Comparison of ENCODE assay signal across 8 cellular contexts in genomic region chr1:151539321-151540020, GRCh38. TPM values are rescaled to one million over a fixed set of nuclear protein-coding genes. Genes with fewer than 3 reads are reported as not detected.
DNase-seq lines count a peak whose midpoint lies in the region; ATAC-seq, FAIRE-seq and TF ChIP-seq lines count a peak whose summit lies in the region.

No MANE protein-coding gene starts in this region.

- H3K79me2 ChIP-seq in HepG2 (ENCODE audit: insufficient read depth, low read length): peaks cover 13% of the 10 kb centered on the region

- peak overlapping the region; percentile 50 for H2AFZ ChIP-seq in HepG2 (ENCODE audit: low read length)

- peak overlapping the region; percentile 49 for H3K4me3 ChIP-seq in GM12864 (ENCODE audit: low read depth, low read length)
- H3K4me3 ChIP-seq in dorsolateral prefrontal cortex: peak overlapping the region; percentile 58 to 94 (median 80)
- peak overlapping the region; percentile 70 to 82 (median 73); a peak in 5 of 6 replicates for H3K4me3 ChIP-seq in HepG2 (replicated peaks in 1 of 3; ENCODE audit: insufficient read depth in 1 of 3, low read depth in 2 of 3, low read length in 3 of 3)

- peak overlapping the region; percentile 48; the same call in 1 of the 2 replicates for H3K9ac ChIP-seq in HepG2 (ENCODE audit: insufficient read depth, low read depth, low read length)

- ATAC-seq in HG02840 (IDR thresholded peaks at IDR 0.05; ENCODE audit: low FRiP score, unreplicated experiment) (peak; percentile 28), HepG2 (peak; percentile 60)

- H4K20me1 ChIP-seq in HepG2 (ENCODE audit: insufficient read depth, low read length): no peaks in the 10 kb centered on the region

- no peak for TF ChIP-seq POLR2A in HepG2 (IDR thresholded peaks at IDR 0.05; ENCODE audit: insufficient read depth in 1 of 2, low read depth in 2 of 2, low read length in 2 of 2)

- H3K4me1 Mint-ChIP-seq in stimulated activated naive CD8-positive, alpha-beta T cell treated with anti-CD3 and anti-CD28 coated beads, Interleukin-15, Interleukin-2, amounts not matched to agents 100 ng/mL and 50 ng/mL, for 24 hours (ENCODE audit: low read depth): peaks cover 19% of the 10 kb centered on the region

- H3K4me2 ChIP-seq in HepG2 (ENCODE audit: low read depth, low read length): peak overlapping the region; percentile 97

- no TSS peak for BruUV-seq in HepG2 (replicated peaks; lab: Mats Ljungman, UMichigan)

- no peaks in the 10 kb centered on the region for H3K36me3 ChIP-seq in HepG2 (replicated peaks in 1 of 2; ENCODE audit: control insufficient read depth in 1 of 2, insufficient read depth in 2 of 2, low read length in 2 of 2)

- peaks cover 18% of the 10 kb centered on the region for H3K27me3 Mint-ChIP-seq in stimulated activated naive CD8-positive, alpha-beta T cell treated with anti-CD3 and anti-CD28 coated beads, Interleukin-15, Interleukin-2, amounts not matched to agents 100 ng/mL and 50 ng/mL, for 24 hours

- CTCF ChIA-PET in HepG2 (lab: Yijun Ruan, JAX; ENCODE audit: low intra/inter-chr PET ratio, low total read pairs): no interaction called here

- H3K27ac ChIP-seq in dorsolateral prefrontal cortex: peak overlapping the region in 35 of 59 donors; percentile 1 to 74 (median 53)
- H3K27ac ChIP-seq in HepG2 (ENCODE audit: extremely low read length, insufficient read depth, low read length): peak overlapping the region; percentile 70

- H3K27ac Mint-ChIP-seq in stimulated activated naive CD8-positive, alpha-beta T cell treated with anti-CD3 and anti-CD28 coated beads, Interleukin-15, Interleukin-2, amounts not matched to agents 100 ng/mL and 50 ng/mL, for 24 hours: no peak overlapping the region

- DNase-seq in 8988T: peak; percentile 44
- DNase-seq in GM12864 (ENCODE audit: low read depth): peak; percentile 64
- DNase-seq in NCI-H1417 (lab: John Stamatoyannopoulos, UW): peak; percentile 91 to 100 (median 95)
- peak; percentile 96 for DNase-seq in SW480 (ENCODE audit: low spot score)
- peak in 8 of 10 donors; percentile 35 to 77 (median 61) for DNase-seq in dorsolateral prefrontal cortex
- DNase-seq in HepG2 (ENCODE audit: low spot score): peak; percentile 83

- intact Hi-C loops in dorsolateral prefrontal cortex (cut with DNase I): loop anchor here in 1 of 2 donors (2.0 to 5.0 kb wide), 2 partner anchors 25 to 82 kb away; partner anchors contain the start of gene POGZ
- intact Hi-C loops in HepG2 (cut with micrococcal nuclease; ENCODE audit: unreplicated experiment): loop anchor here (10.0 kb wide), 1 partner anchor 295 kb away; the partner anchor contains the start of genes C2CD4D and RORC

- TF ChIP-seq EP300 in HepG2 (IDR thresholded peaks at IDR 0.05; ENCODE audit: low read depth in 2 of 2, low read length in 2 of 2) (no peak), HepG2 (CRISPR knock-in tag; IDR thresholded peaks at IDR 0.05; ENCODE audit: borderline replicate concordance) (no peak)

- in situ Hi-C loops in HepG2 (cut with HindIII; ENCODE audit: extremely low pct_ligation_motif_present, low pct_unique_long_range_greater_than_20kb): loop anchor here (25.0 kb wide), 1 partner anchor 198 kb away; no protein-coding TSS in a partner anchor

- 17% methylated on average over 6 of the region's 7 CpGs for WGBS in HepG2 (ENCODE audit: low lambda C conversion rate)

- H3K27me3 ChIP-seq in dorsolateral prefrontal cortex (no peaks in the 10 kb centered on the region), HepG2 (ENCODE audit: control insufficient read depth in 1 of 2, insufficient read depth in 2 of 2, low read length in 2 of 2) (no peaks in the 10 kb centered on the region; a peak in 1 of 5 replicates)

- POLR2A ChIA-PET in HepG2 (lab: Yijun Ruan, JAX): interaction anchor here (0.7 to 3.2 kb wide), 32 partner anchors 10 to 1652 kb away, joined by 3 to 41 read pairs (median 5); partner anchors contain the start of genes C2CD4D, CGN, MRPL9 and PI4KB

- H3K9me3 ChIP-seq in HepG2 (ENCODE audit: low read length): no peaks in the 10 kb centered on the region

- TF ChIP-seq CTCF in GM12864 (IDR thresholded peaks at IDR 0.05; ENCODE audit: low read depth, low read length, missing control alignments) (no peak), dorsolateral prefrontal cortex (IDR thresholded peaks at IDR 0.05 in 54 of 56, conservative IDR thresholded peaks at IDR 0.05 in 2 of 56; ENCODE audit: low read depth in 1 of 56, partially characterized antibody in 56 of 56) (no peak), HepG2 (CRISPR knock-in tag; IDR thresholded peaks at IDR 0.05) (no peak)

- H3K9me3 Mint-ChIP-seq in stimulated activated naive CD8-positive, alpha-beta T cell treated with anti-CD3 and anti-CD28 coated beads, Interleukin-15, Interleukin-2, amounts not matched to agents 100 ng/mL and 50 ng/mL, for 24 hours: no peaks in the 10 kb centered on the region

- peak overlapping the region; percentile 90 for H3K4me3 Mint-ChIP-seq in stimulated activated naive CD8-positive, alpha-beta T cell treated with anti-CD3 and anti-CD28 coated beads, Interleukin-15, Interleukin-2, amounts not matched to agents 100 ng/mL and 50 ng/mL, for 24 hours

- H3K36me3 Mint-ChIP-seq in stimulated activated naive CD8-positive, alpha-beta T cell treated with anti-CD3 and anti-CD28 coated beads, Interleukin-15, Interleukin-2, amounts not matched to agents 100 ng/mL and 50 ng/mL, for 24 hours (ENCODE audit: low read depth): no peaks in the 10 kb centered on the region

- H3K4me1 ChIP-seq in HepG2 (ENCODE audit: insufficient read depth, low read length): peaks cover 37% of the 10 kb centered on the region

- no peak for TF ChIP-seq RAD21 in HepG2 (CRISPR knock-in tag; IDR thresholded peaks at IDR 0.05)

- FAIRE-seq in HepG2 (lab: Jason Lieb, UNC): peak; percentile 43

TF ChIP-seq in HepG2, 621 proteins besides CTCF, POLR2A, EP300 and RAD21 (continues in another document):
- TF ChIP-seq HNF4A (CRISPR knock-in tag; IDR thresholded peaks at IDR 0.05) (peak; percentile 60), RFX5 (IDR thresholded peaks at IDR 0.05; ENCODE audit: low read depth, low read length) (no peak), ZNF20 (CRISPR knock-in tag; IDR thresholded peaks at IDR 0.05) (no peak), ZFP82 (CRISPR knock-in tag; IDR thresholded peaks at IDR 0.05; ENCODE audit: borderline replicate concordance) (no peak), SP1 (IDR thresholded peaks at IDR 0.05) (no peak), SP1 (CRISPR knock-in tag; IDR thresholded peaks at IDR 0.05) (no peak), KLF12 (CRISPR knock-in tag; IDR thresholded peaks at IDR 0.05; ENCODE audit: borderline replicate concordance) (no peak), REXO4 (CRISPR knock-in tag; IDR thresholded peaks at IDR 0.05; ENCODE audit: borderline replicate concordance) (no peak)

RNA-seq across cellular contexts. Expression of gene TUFT1, which starts 0.6 kb away (rescaled TPM):
- total RNA-seq in dorsolateral prefrontal cortex: 10 to 100 TPM in 45 of 120 experiments, 1 to 10 TPM in 75; 5.0 to 13.9 (median 9.3) TPM
- 7.3 and 7.7 TPM in 2 replicates for total RNA-seq in HepG2 (2016; rRNA removed; fragmentation: Illumina TruSeq; extraction: Trizol)
- total RNA-seq in HepG2 (2016; cell fraction: cytosol; rRNA removed; fragmentation: Illumina TruSeq; extraction: Trizol; ENCODE audit: low read depth): 0.51 and 1.2 TPM in 2 replicates
- 6.6 and 6.9 TPM in 2 replicates for total RNA-seq in HepG2 (2016; cell fraction: insoluble cytoplasmic fraction; rRNA removed; fragmentation: Illumina TruSeq; extraction: Trizol)
- total RNA-seq in HepG2 (2016; cell fraction: membrane; rRNA removed; fragmentation: Illumina TruSeq; extraction: Trizol): 2.6 and 3.1 TPM in 2 replicates
- total RNA-seq in HepG2 (2016; cell fraction: nucleus; rRNA removed; fragmentation: Illumina TruSeq; extraction: Trizol): 5.0 and 5.2 TPM in 2 replicates
- 6.4 and 6.7 TPM in 2 replicates for polyA plus RNA-seq in HepG2 (2011; rRNA removed)
- 4.2 and 5.5 TPM in 2 replicates for polyA plus RNA-seq in HepG2 (2011; cell fraction: cytosol; rRNA removed)
- 6.5 and 8.6 TPM in 2 replicates for polyA plus RNA-seq in HepG2 (2011; cell fraction: nucleus; rRNA removed)
- 5.2 and 6.2 TPM in 2 replicates for polyA plus RNA-seq in HepG2 (2012)
- polyA plus RNA-seq in HepG2 (2016; cell fraction: cytosol; fragmentation: Illumina TruSeq; extraction: Trizol; ENCODE audit: low read depth): 0.33 and 0.35 TPM in 2 replicates
- polyA plus RNA-seq in HepG2 (2016; cell fraction: insoluble cytoplasmic fraction; fragmentation: Illumina TruSeq; extraction: Trizol; ENCODE audit: low read depth): 5.0 and 5.6 TPM in 2 replicates
- polyA plus RNA-seq in HepG2 (2016; cell fraction: membrane; fragmentation: Illumina TruSeq; extraction: Trizol; ENCODE audit: low read depth): 1.1 TPM in 2 replicates
- polyA plus RNA-seq in HepG2 (2016; cell fraction: nucleus; fragmentation: Illumina TruSeq; extraction: Trizol; ENCODE audit: insufficient read depth, low read depth): 7.7 and 10.7 TPM in 2 replicates
- polyA minus RNA-seq in HepG2 (2011; rRNA and poly(A)+ RNA removed; ENCODE audit: low replicate concordance): 6.3 and 18.3 TPM in 2 replicates
- 3.2 and 3.9 TPM in 2 replicates for polyA minus RNA-seq in HepG2 (2011; cell fraction: cytosol; rRNA and poly(A)+ RNA removed)
- 6.3 and 7.5 TPM in 2 replicates for polyA minus RNA-seq in HepG2 (2011; cell fraction: nucleus; rRNA and poly(A)+ RNA removed)

RNA-seq across cellular contexts. Expression of gene CGN, which starts 28.3 kb away (rescaled TPM):
- total RNA-seq in dorsolateral prefrontal cortex: 10 to 100 TPM in 32 of 120 experiments, 1 to 10 TPM in 88; 1.9 to 21.3 (median 7.9) TPM
- 0.24 and 0.75 TPM in 2 replicates for total RNA-seq in HepG2 (2016; rRNA removed; fragmentation: Illumina TruSeq; extraction: Trizol)
- total RNA-seq in HepG2 (2016; cell fraction: cytosol; rRNA removed; fragmentation: Illumina TruSeq; extraction: Trizol; ENCODE audit: low read depth): 0.20 and 0.88 TPM in 2 replicates
- total RNA-seq in HepG2 (2016; cell fraction: insoluble cytoplasmic fraction; rRNA removed; fragmentation: Illumina TruSeq; extraction: Trizol): 0.10 and 0.67 TPM in 2 replicates
- total RNA-seq in HepG2 (2016; cell fraction: membrane; rRNA removed; fragmentation: Illumina TruSeq; extraction: Trizol): 0.19 and 0.28 TPM in 2 replicates
- 1.3 and 1.6 TPM in 2 replicates for total RNA-seq in HepG2 (2016; cell fraction: nucleus; rRNA removed; fragmentation: Illumina TruSeq; extraction: Trizol)
- polyA plus RNA-seq in HepG2 (2011; rRNA removed): 0.81 and 1.1 TPM in 2 replicates
- polyA plus RNA-seq in HepG2 (2011; cell fraction: cytosol; rRNA removed): 0.18 and 0.21 TPM in 2 replicates
- polyA plus RNA-seq in HepG2 (2011; cell fraction: nucleus; rRNA removed): 3.8 TPM in 2 replicates
- polyA plus RNA-seq in HepG2 (2012): 1.7 and 3.2 TPM in 2 replicates
- polyA plus RNA-seq in HepG2 (2016; cell fraction: cytosol; fragmentation: Illumina TruSeq; extraction: Trizol; ENCODE audit: low read depth): 0.03 TPM in 1 of 2 replicates, not detected in the other
- 0.27 and 0.43 TPM in 2 replicates for polyA plus RNA-seq in HepG2 (2016; cell fraction: insoluble cytoplasmic fraction; fragmentation: Illumina TruSeq; extraction: Trizol; ENCODE audit: low read depth)
- 0.03 and 0.10 TPM in 2 replicates for polyA plus RNA-seq in HepG2 (2016; cell fraction: membrane; fragmentation: Illumina TruSeq; extraction: Trizol; ENCODE audit: low read depth)
- polyA plus RNA-seq in HepG2 (2016; cell fraction: nucleus; fragmentation: Illumina TruSeq; extraction: Trizol; ENCODE audit: insufficient read depth, low read depth): 2.3 and 2.8 TPM in 2 replicates
- polyA minus RNA-seq in HepG2 (2011; rRNA and poly(A)+ RNA removed; ENCODE audit: low replicate concordance): 0.63 and 2.7 TPM in 2 replicates
- polyA minus RNA-seq in HepG2 (2011; cell fraction: cytosol; rRNA and poly(A)+ RNA removed): 0.70 TPM in 1 of 2 replicates, not detected in the other
- 2.7 and 3.9 TPM in 2 replicates for polyA minus RNA-seq in HepG2 (2011; cell fraction: nucleus; rRNA and poly(A)+ RNA removed)

Comparison
In these comparisons a context has a peak if more than half of its experiments do, and no peak if none do; other contexts are left out.
1. Peak in every context shown above with its lines: DNase-seq, ATAC-seq, H3K4me3 ChIP-seq and H3K27ac ChIP-seq.
2. DNase-seq: peak in every context shown above with its lines; median percentile 96 in SW480; 95 in NCI-H1417; 83 in HepG2; 64 in GM12864; 61 in dorsolateral prefrontal cortex; 44 in 8988T.